In the genomic region with DNA sequence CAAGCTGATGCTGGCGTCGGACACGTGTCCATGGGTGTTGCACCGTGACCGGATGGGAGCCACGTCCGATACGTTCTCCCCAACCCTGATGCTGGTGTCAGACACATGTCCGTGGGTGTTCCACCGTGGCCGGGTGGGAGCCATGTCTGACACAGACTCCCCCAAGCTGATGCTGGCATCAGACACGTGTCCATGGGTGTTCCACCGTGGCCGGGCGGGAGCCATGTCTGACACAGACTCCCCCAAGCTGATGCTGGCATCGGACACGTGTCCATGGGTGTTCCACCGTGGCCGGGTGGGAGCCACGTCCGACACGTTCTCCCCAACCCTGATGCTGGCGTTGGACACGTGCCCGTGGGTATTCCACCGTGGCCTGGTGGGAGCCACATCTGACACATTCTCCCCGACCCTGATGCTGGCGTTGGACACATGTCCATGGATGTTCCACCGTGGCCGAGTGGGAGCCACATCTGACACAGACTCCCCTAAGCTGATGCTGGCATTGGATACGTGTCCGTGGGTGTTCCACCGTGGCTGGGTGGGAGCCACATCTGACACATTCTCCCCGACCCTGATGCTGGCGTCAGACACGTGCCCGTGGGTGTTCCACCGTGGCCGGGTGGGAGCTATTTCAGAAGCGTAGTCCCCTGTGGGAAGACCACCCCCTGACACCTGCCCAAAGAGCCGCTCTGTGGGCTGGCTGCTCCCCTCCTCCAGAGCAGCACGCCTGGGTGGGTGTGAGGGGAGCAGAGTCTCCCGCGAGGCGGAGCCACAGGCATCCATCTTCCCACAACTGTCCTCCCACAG, we compare ENCODE assay signal across 19 cellular contexts.
"Had no signal": no experiment of that assay in that cellular context is flagged by ENCODE, and none has a peak within 500 bp of the region (broad histone marks: within the 10 kb centered on the region; RNA-seq: fewer than 3 reads in every experiment).

No MANE protein-coding gene starts in this region.

- DNase-seq: activated B cell treated with CpG ODN at 0.5 μM for 24 hours; activated CD4-positive, alpha-beta T cell treated with anti-CD3 and anti-CD28 coated beads, Interleukin-2, amount 10 ng/mL, durations not matched to agents 24 days and 14 days; activated CD8-positive, alpha-beta memory T cell treated with anti-CD3 and anti-CD28 coated beads, Interleukin-2, amount 50 U/mL, for 4 hours; activated CD8-positive, alpha-beta T cell treated with anti-CD3 and anti-CD28 coated beads, Interleukin-2, amount 10 ng/mL, durations not matched to agents 7 days and 5 days; activated effector memory CD4-positive, alpha-beta T cell treated with anti-CD3 and anti-CD28 coated beads, Interleukin-2, amount 50 U/mL, for 16 hours; activated T-cell treated with anti-CD3 and anti-CD28 coated beads, Interleukin-2, amount 50 U/mL, for 48 hours; body of pancreas; central memory CD4-positive, alpha-beta T cell; cortex of kidney; effector CD4-positive, alpha-beta T cell; esophagus squamous epithelium; naive B cell; small intestine; stimulated activated CD4-positive, alpha-beta T cell treated with anti-CD3 and anti-CD28 coated beads, Interleukin-4, amount 100 ng/mL, for 24 hours; stimulated activated naive CD8-positive, alpha-beta T cell treated with anti-CD3 and anti-CD28 coated beads, Interleukin-15, Interleukin-2, amounts not matched to agents 100 U/mL and 50 U/mL, for 24 hours; SW 1271; trophoblast cell had no signal

- H3K4me3 ChIP-seq: body of pancreas, esophagus squamous epithelium had no signal

- FAIRE-seq: endothelial cell of umbilical vein, small intestine had no signal

- H3K27ac ChIP-seq: esophagus squamous epithelium had no signal

- H3K27me3 ChIP-seq: body of pancreas, esophagus squamous epithelium had no signal

- ATAC-seq: activated CD8-positive, alpha-beta T cell treated with anti-CD3 and anti-CD28 coated beads, Interleukin-2, amount 10 ng/mL, durations not matched to agents 7 days and 5 days; activated naive CD4-positive, alpha-beta T cell treated with anti-CD3 and anti-CD28 coated beads, Interleukin-2, amount 50 U/mL, for 72 hours; body of pancreas; stimulated activated naive CD8-positive, alpha-beta T cell treated with anti-CD3 and anti-CD28 coated beads, Interleukin-15, Interleukin-2, amounts not matched to agents 100 U/mL and 50 U/mL, for 24 hours had no signal

- H3K9me3 ChIP-seq: body of pancreas, esophagus squamous epithelium had no signal
